In genomic region chr2:206275274-206276160, GRCh38 we compare ENCODE assay signal across 8 cellular contexts. TPM values are rescaled to one million over a fixed set of nuclear protein-coding genes. Genes with fewer than 3 reads are reported as not detected.
DNase-seq lines count a peak whose midpoint lies in the region; ATAC-seq and TF ChIP-seq lines count a peak whose summit lies in the region.

No MANE protein-coding gene starts in this region.

- TF ChIP-seq CTCF in GM13976 (IDR thresholded peaks at IDR 0.05; ENCODE audit: borderline replicate concordance, control extremely low read depth, extremely low read depth, insufficient read depth, missing control alignments) (no peak), cardiac fibroblast (IDR thresholded peaks at IDR 0.05; ENCODE audit: low read depth, low read length) (no peak), suprapubic skin (IDR thresholded peaks at IDR 0.05) (no peak)

- peak overlapping the region; percentile 69 to 72 for H3K4me3 ChIP-seq in cardiac fibroblast (replicated peaks in 1 of 2; ENCODE audit: low read depth in 2 of 2, low read length in 2 of 2)
- peak overlapping the region; percentile 60 for H3K4me3 ChIP-seq in suprapubic skin

- H3K27ac ChIP-seq in suprapubic skin = no peak overlapping the region

- intact Hi-C loops in left colon (cut with DNase I, micrococcal nuclease) = no loop called here

- no peaks in the 10 kb centered on the region for H3K9me3 ChIP-seq in suprapubic skin

- ATAC-seq in HG02885 (IDR thresholded peaks at IDR 0.05; ENCODE audit: poor library complexity, unreplicated experiment) (peak; percentile 28), left colon (peak; percentile 48)

- peaks cover 19% of the 10 kb centered on the region for H3K4me1 ChIP-seq in suprapubic skin

- TF ChIP-seq EP300 in suprapubic skin (IDR thresholded peaks at IDR 0.05) = no peak

- TF ChIP-seq POLR2A in suprapubic skin (IDR thresholded peaks at IDR 0.05) = no peak

- H3K36me3 ChIP-seq in suprapubic skin = peaks cover 3% of the 10 kb centered on the region

- in situ Hi-C loops in GM13976 (cut with MboI; ENCODE audit: low sequenced_read_pairs, unreplicated experiment) = no loop called here

- H3K27me3 ChIP-seq in suprapubic skin = peaks cover 92% of the 10 kb centered on the region

- DNase-seq in AG08396 (ENCODE audit: low spot score) (peak; percentile 49), GM13976 (ENCODE audit: low spot score) (peak; percentile 53), NCI-H526 treated with DMSO at 0.1 percent for 48 hours (lab: John Stamatoyannopoulos, UW) (peak; percentile 35), cardiac fibroblast (ENCODE audit: low read depth in 2 of 2) (peak; percentile 71 to 79), left colon (peak in 1 of 2 donors; percentile 5), suprapubic skin (ENCODE audit: low spot score in 2 of 2) (no peak), NCI-H345 treated with DMSO at 0.1 percent for 48 hours (lab: John Stamatoyannopoulos, UW; ENCODE audit: unreplicated experiment) (no peak)

- WGBS in suprapubic skin = 8% methylated on average over 29 of the region's 31 CpGs

RNA-seq across cellular contexts. Expression of gene ZDBF2, which starts 1.1 kb away (rescaled TPM):
- 1 to 10 TPM; 3.2 to 5.1 TPM for total RNA-seq in left colon
- total RNA-seq in suprapubic skin = 1 to 10 TPM; 3.4 to 8.0 (median 4.3) TPM

Comparison
In these comparisons a context has a peak if more than half of its experiments do, and no peak if none do; other contexts are left out.
1. DNase-seq: peak in AG08396 (single experiment), GM13976 (single experiment), NCI-H526 treated with DMSO at 0.1 percent for 48 hours (single experiment) and cardiac fibroblast (2 of 2); none in suprapubic skin (0 of 2) and NCI-H345 treated with DMSO at 0.1 percent for 48 hours (single experiment).